ENCODE assay signal across 38 cellular contexts in genomic region chr19:16869331-16869972, GRCh38. TPM values are rescaled to one million over a fixed set of nuclear protein-coding genes. Genes with fewer than 3 reads are reported as not detected.
"Had no signal": no experiment of that assay in that cellular context is flagged by ENCODE, and none has a peak within 500 bp of the region (broad histone marks: within the 10 kb centered on the region; RNA-seq: fewer than 3 reads in every experiment).

No MANE protein-coding gene starts in this region.

- H3K27me3 ChIP-seq: adrenal gland, body of pancreas, brain microvascular endothelial cell, breast epithelium had no signal

- H3K27ac ChIP-seq: adrenal gland, body of pancreas, brain microvascular endothelial cell, breast epithelium, VCaP had no signal

- H3K9me3 Mint-ChIP-seq: activated CD4-positive, alpha-beta memory T cell treated with anti-CD3 and anti-CD28 coated beads for 36 hours; activated naive CD4-positive, alpha-beta T cell treated with anti-CD3 and anti-CD28 coated beads for 36 hours; activated T-cell treated with anti-CD3 and anti-CD28 coated beads, Interleukin-2, amount 50 U/mL, for 4 hours; activated T-helper 17 cell treated with anti-CD3 and anti-CD28 coated beads, Interleukin-2, amount 50 U/mL, for 72 hours; T-helper 1 cell treated with Interleukin-12 subunit alpha and Interleukin-12 subunit beta and Interleukin-4 antibody, amounts not matched to agents 30 μg/mL and 1 μg/mL, for 36 hours; T-helper 2 cell treated with Interferon-gamma antibody and Interleukin-4, amounts not matched to agents 5 μg/mL and 100 μg/mL, for 36 hours had no signal

- H3K9me3 ChIP-seq: adrenal gland, body of pancreas, breast epithelium had no signal

- ATAC-seq: activated CD8-positive, alpha-beta T cell treated with anti-CD3 and anti-CD28 coated beads for 36 hours; activated naive CD4-positive, alpha-beta T cell treated with anti-CD3 and anti-CD28 coated beads, Interleukin-2, amount 50 U/mL, for 72 hours; activated T-cell treated with anti-CD3 and anti-CD28 coated beads, Interleukin-2, amount 50 U/mL, for 4 hours; activated T-cell treated with anti-CD3 and anti-CD28 coated beads, Interleukin-2, amount 50 U/mL, for 72 hours; activated T-helper 17 cell treated with anti-CD3 and anti-CD28 coated beads, Interleukin-2, amount 50 U/mL, for 72 hours; body of pancreas had no signal

- H3K27ac Mint-ChIP-seq: activated B cell treated with CpG ODN at 0.5 μM for 24 hours; activated CD4-positive, alpha-beta memory T cell treated with anti-CD3 and anti-CD28 coated beads for 36 hours; activated CD4-positive, alpha-beta T cell treated with anti-CD3 and anti-CD28 coated beads, Interleukin-2, amount 10 ng/mL, durations not matched to agents 24 days and 14 days; activated CD8-positive, alpha-beta T cell treated with anti-CD3 and anti-CD28 coated beads for 36 hours; activated naive CD4-positive, alpha-beta T cell treated with anti-CD3 and anti-CD28 coated beads for 36 hours; activated naive CD4-positive, alpha-beta T cell treated with anti-CD3 and anti-CD28 coated beads, Interleukin-2, amount 50 U/mL, for 72 hours; activated naive CD8-positive, alpha-beta T cell treated with anti-CD3 and anti-CD28 coated beads for 36 hours; activated T-helper 1 cell treated with anti-CD3 and anti-CD28 coated beads, Interleukin-12 subunit alpha, Interleukin-12 subunit beta, Interleukin-2, Interleukin-4 antibody, amounts not matched to agents 30 ng/mL and 10 ng/mL and 1 ng/mL, durations not matched to agents 14 hours and 24 hours and 36 hours; activated T-helper 17 cell treated with anti-CD3 and anti-CD28 coated beads, Interleukin-2, amount 50 U/mL, for 72 hours; T-helper 1 cell treated with Interleukin-12 subunit alpha and Interleukin-12 subunit beta and Interleukin-4 antibody, amounts not matched to agents 30 μg/mL and 1 μg/mL, for 36 hours; T-helper 2 cell treated with Interferon-gamma antibody and Interleukin-4, amounts not matched to agents 5 μg/mL and 100 μg/mL, for 36 hours had no signal

- H3K4me3 Mint-ChIP-seq: activated B cell treated with CpG ODN at 0.5 μM for 24 hours; activated CD4-positive, alpha-beta memory T cell treated with anti-CD3 and anti-CD28 coated beads for 36 hours; activated CD4-positive, alpha-beta T cell treated with anti-CD3 and anti-CD28 coated beads, Interleukin-2, amount 10 ng/mL, durations not matched to agents 24 days and 14 days; activated CD8-positive, alpha-beta T cell treated with anti-CD3 and anti-CD28 coated beads for 36 hours; activated naive CD4-positive, alpha-beta T cell treated with anti-CD3 and anti-CD28 coated beads for 36 hours; activated naive CD8-positive, alpha-beta T cell treated with anti-CD3 and anti-CD28 coated beads for 36 hours; activated T-cell treated with anti-CD3 and anti-CD28 coated beads, Interleukin-2, amount 50 U/mL, for 4 hours; activated T-cell treated with anti-CD3 and anti-CD28 coated beads, Interleukin-2, amount 50 U/mL, for 72 hours; activated T-helper 1 cell treated with anti-CD3 and anti-CD28 coated beads, Interleukin-12 subunit alpha, Interleukin-12 subunit beta, Interleukin-2, Interleukin-4 antibody, amounts not matched to agents 30 ng/mL and 10 ng/mL and 1 ng/mL, durations not matched to agents 14 hours and 24 hours and 36 hours; activated T-helper 17 cell treated with anti-CD3 and anti-CD28 coated beads, Interleukin-2, amount 50 U/mL, for 72 hours; T-helper 1 cell treated with Interleukin-12 subunit alpha and Interleukin-12 subunit beta and Interleukin-4 antibody, amounts not matched to agents 30 μg/mL and 1 μg/mL, for 36 hours; T-helper 2 cell treated with Interferon-gamma antibody and Interleukin-4, amounts not matched to agents 5 μg/mL and 100 μg/mL, for 36 hours had no signal

- H3K4me3 ChIP-seq: adrenal gland, body of pancreas, breast epithelium had no signal

- DNase-seq: activated B cell treated with CpG ODN at 0.5 μM for 24 hours; activated CD4-positive, alpha-beta memory T cell treated with anti-CD3 and anti-CD28 coated beads for 36 hours; activated CD4-positive, alpha-beta T cell treated with anti-CD3 and anti-CD28 coated beads for 4 hours; activated CD4-positive, alpha-beta T cell treated with anti-CD3 and anti-CD28 coated beads, Interleukin-2, amount 10 ng/mL, durations not matched to agents 24 days and 14 days; activated CD4-positive, alpha-beta T cell treated with anti-CD3 and anti-CD28 coated beads, Interleukin-2, amount 50 U/mL, for 1 hour; activated CD4-positive, alpha-beta T cell treated with anti-CD3 and anti-CD28 coated beads, Interleukin-2, amount 50 U/mL, for 4 hours; activated CD4-positive, CD25-positive, alpha-beta regulatory T cell treated with anti-CD3 and anti-CD28 coated beads, Interleukin-2, amount 50 U/mL, for 72 hours; activated CD8-positive, alpha-beta memory T cell treated with anti-CD3 and anti-CD28 coated beads, Interleukin-2, amount 50 U/mL, for 4 hours; activated CD8-positive, alpha-beta T cell treated with anti-CD3 and anti-CD28 coated beads for 36 hours; activated effector memory CD4-positive, alpha-beta T cell treated with anti-CD3 and anti-CD28 coated beads, Interleukin-2, amount 50 U/mL, for 16 hours; activated gamma-delta T cell treated with Interleukin-2 at 50 U/mL for 16 hours; activated naive CD4-positive, alpha-beta T cell; activated naive CD4-positive, alpha-beta T cell treated with anti-CD3 and anti-CD28 coated beads for 36 hours; activated naive CD4-positive, alpha-beta T cell treated with anti-CD3 and anti-CD28 coated beads, Interleukin-2, amount 50 U/mL, for 16 hours; activated naive CD8-positive, alpha-beta T cell treated with anti-CD3 and anti-CD28 coated beads for 36 hours; activated T-cell treated with anti-CD3 and anti-CD28 coated beads for 4 hours; activated T-cell treated with anti-CD3 and anti-CD28 coated beads, Interleukin-2, amount 50 U/mL, for 1 hour; activated T-cell treated with anti-CD3 and anti-CD28 coated beads, Interleukin-2, amount 50 U/mL, for 4 hours; activated T-cell treated with anti-CD3 and anti-CD28 coated beads, Interleukin-2, amount 50 U/mL, for 72 hours; adrenal gland; amniotic stem cell; aorta; body of pancreas; brain microvascular endothelial cell; central memory CD4-positive, alpha-beta T cell; SW 1271; T-helper 1 cell; T-helper 2 cell; T-helper 9 cell had no signal

- H3K4me1 ChIP-seq: body of pancreas, breast epithelium had no signal

RNA-seq across cellular contexts. Expression of gene F2RL3, which starts 19.3 kb away (rescaled TPM):
- total RNA-seq: activated CD4-positive, alpha-beta memory T cell treated with anti-CD3 and anti-CD28 coated beads for 36 hours; activated CD4-positive, alpha-beta T cell treated with anti-CD3 and anti-CD28 coated beads, Interleukin-2, amount 10 ng/mL, durations not matched to agents 24 days and 14 days; activated CD8-positive, alpha-beta memory T cell treated with anti-CD3 and anti-CD28 coated beads for 36 hours; activated CD8-positive, alpha-beta T cell treated with anti-CD3 and anti-CD28 coated beads for 36 hours; activated naive CD4-positive, alpha-beta T cell treated with anti-CD3 and anti-CD28 coated beads for 36 hours; activated naive CD4-positive, alpha-beta T cell treated with anti-CD3 and anti-CD28 coated beads, Interleukin-2, amount 50 U/mL, for 72 hours; activated naive CD8-positive, alpha-beta T cell treated with anti-CD3 and anti-CD28 coated beads for 36 hours; activated T-cell treated with anti-CD3 and anti-CD28 coated beads, Interleukin-2, amount 50 U/mL, for 72 hours; activated T-helper 1 cell treated with anti-CD3 and anti-CD28 coated beads, Interleukin-12 subunit alpha, Interleukin-12 subunit beta, Interleukin-2, Interleukin-4 antibody, amounts not matched to agents 30 ng/mL and 10 ng/mL and 1 ng/mL, durations not matched to agents 14 hours and 24 hours and 36 hours; activated T-helper 17 cell treated with anti-CD3 and anti-CD28 coated beads, Interleukin-2, amount 50 U/mL, for 72 hours; astrocyte had no signal
